In genomic region chr15:58403581-58403980, GRCh38 we compare ENCODE assay signal across 25 cellular contexts. TPM values are rescaled to one million over a fixed set of nuclear protein-coding genes. Genes with fewer than 3 reads are reported as not detected.
"Had no signal": no experiment of that assay in that cellular context is flagged by ENCODE, and none has a peak within 500 bp of the region (broad histone marks: within the 10 kb centered on the region; RNA-seq: fewer than 3 reads in every experiment).

No MANE protein-coding gene starts in this region.

- H3K9ac ChIP-seq: neural progenitor cell, parathyroid adenoma had no signal

- H3K79me2 ChIP-seq: parathyroid adenoma had no signal

- H3K9me3 ChIP-seq: prostate gland, right atrium auricular region, stomach, thyroid gland, vagina had no signal

- H3K27ac ChIP-seq: neural progenitor cell, parathyroid adenoma, prostate gland, right atrium auricular region, stomach, thyroid gland, vagina had no signal

- ATAC-seq: naive thymus-derived CD4-positive, alpha-beta T cell; sciatic nerve had no signal

- H3K27me3 ChIP-seq: dorsolateral prefrontal cortex, neural progenitor cell, right atrium auricular region, stomach, thyroid gland, vagina had no signal

- DNase-seq: effector CD4-positive, alpha-beta T cell; head of caudate nucleus; mesenchymal stem cell; naive thymus-derived CD4-positive, alpha-beta T cell; stimulated activated CD4-positive, alpha-beta T cell treated with anti-CD3 and anti-CD28 coated beads, Interleukin-12 subunit alpha, Interleukin-12 subunit beta, amount 100 ng/mL, for 4 hours; stimulated activated CD4-positive, alpha-beta T cell treated with anti-CD3 and anti-CD28 coated beads, Interleukin-1b, Interleukin-23, amount 100 ng/mL, for 48 hours; stimulated activated CD4-positive, alpha-beta T cell treated with anti-CD3 and anti-CD28 coated beads, Interleukin-4, amount 100 ng/mL, for 1 hour; stimulated activated CD8-positive, alpha-beta memory T cell treated with anti-CD3 and anti-CD28 coated beads, Interleukin-4, amount 100 ng/mL, for 48 hours; stimulated activated naive CD4-positive, alpha-beta T cell treated with Interleukin-2 at 50 U/mL for 16 hours; stomach; thyroid gland; trophoblast cell had no signal

- H3K4me2 ChIP-seq: neural progenitor cell, smooth muscle cell had no signal

- H3K4me3 ChIP-seq: dorsolateral prefrontal cortex, lung, neural progenitor cell, prostate gland, right atrium auricular region, smooth muscle cell, stomach, thyroid gland, vagina had no signal

- FAIRE-seq: frontal cortex, keratinocyte had no signal

- H3K36me3 ChIP-seq: neural progenitor cell, prostate gland, right atrium auricular region, stomach, thyroid gland, vagina had no signal

- H2AFZ ChIP-seq: neural progenitor cell, parathyroid adenoma had no signal

- H3K4me1 ChIP-seq: parathyroid adenoma, right atrium auricular region, stomach had no signal

RNA-seq across cellular contexts. Expression of gene LIPC, which starts 28.2 kb away (rescaled TPM):
- total RNA-seq: frontal cortex, mesothelial cell of epicardium, smooth muscle cell, temporal lobe, vagina had no signal
- polyA plus RNA-seq: keratinocyte, smooth muscle cell had no signal
